2 cellular contexts compared by ENCODE assay signal in genomic region chr2:171160630-171161424, GRCh38.
A peak's percentile ranks its signal among the peaks of the same experiment; 100 is the strongest.
TF ChIP-seq lines count a peak whose summit lies in the region.

TSS of gene TLK1 (minus strand) at chr2:171160893. CDS start at chr2:171160428, 465 bp downstream.

TF ChIP-seq in A549, 52 proteins besides CTCF, POLR2A, EP300 and RAD21 (continued from another document):
- TF ChIP-seq ELK1 (IDR thresholded peaks at IDR 0.05; ENCODE audit: low read depth, low read length) (no peak), PBX3 (IDR thresholded peaks at IDR 0.05) (peak; percentile 35; the same call in 1 of the 2 replicates), JUN (IDR thresholded peaks at IDR 0.05) (peak; percentile 54 to 78; a peak in 3 of 5 replicates), POLR2AphosphoS2 (conservative IDR thresholded peaks at IDR 0.05; ENCODE audit: low read length) (no peak), CHD2 (IDR thresholded peaks at IDR 0.05; ENCODE audit: low read length, partially characterized antibody) (peak; percentile 69), HOXA7 (CRISPR knock-in tag; IDR thresholded peaks at IDR 0.05) (no peak), FOXS1 (CRISPR knock-in tag; IDR thresholded peaks at IDR 0.05) (no peak), BCL3 (IDR thresholded peaks at IDR 0.05) (peak; percentile 16; the same call in 1 of the 3 replicates), HOXB5 (CRISPR knock-in tag; IDR thresholded peaks at IDR 0.05) (no peak), FOSB (CRISPR knock-in tag; IDR thresholded peaks at IDR 0.05) (no peak), MYC (IDR thresholded peaks at IDR 0.05; ENCODE audit: borderline replicate concordance, low read length) (no peak)
- TF ChIP-seq, protein P1, sequence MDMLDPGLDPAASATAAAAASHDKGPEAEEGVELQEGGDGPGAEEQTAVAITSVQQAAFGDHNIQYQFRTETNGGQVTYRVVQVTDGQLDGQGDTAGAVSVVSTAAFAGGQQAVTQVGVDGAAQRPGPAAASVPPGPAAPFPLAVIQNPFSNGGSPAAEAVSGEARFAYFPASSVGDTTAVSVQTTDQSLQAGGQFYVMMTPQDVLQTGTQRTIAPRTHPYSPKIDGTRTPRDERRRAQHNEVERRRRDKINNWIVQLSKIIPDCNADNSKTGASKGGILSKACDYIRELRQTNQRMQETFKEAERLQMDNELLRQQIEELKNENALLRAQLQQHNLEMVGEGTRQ (IDR thresholded peaks at IDR 0.05) = no peak
TF ChIP-seq in A549: peak in this region for 7.

TF ChIP-seq in WTC11, 78 proteins besides CTCF, POLR2A, EP300 and RAD21 (continued from another document):
- TF ChIP-seq, protein P2, sequence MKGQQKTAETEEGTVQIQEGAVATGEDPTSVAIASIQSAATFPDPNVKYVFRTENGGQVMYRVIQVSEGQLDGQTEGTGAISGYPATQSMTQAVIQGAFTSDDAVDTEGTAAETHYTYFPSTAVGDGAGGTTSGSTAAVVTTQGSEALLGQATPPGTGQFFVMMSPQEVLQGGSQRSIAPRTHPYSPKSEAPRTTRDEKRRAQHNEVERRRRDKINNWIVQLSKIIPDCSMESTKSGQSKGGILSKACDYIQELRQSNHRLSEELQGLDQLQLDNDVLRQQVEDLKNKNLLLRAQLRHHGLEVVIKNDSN (CRISPR knock-in tag; IDR thresholded peaks at IDR 0.05) = no peak
- TF ChIP-seq ESRRA (CRISPR knock-in tag; IDR thresholded peaks at IDR 0.05; ENCODE audit: borderline replicate concordance) (0 out of 2 replicates have a peak, but pooled peaks have one; percentile 36), ZNF512 (CRISPR knock-in tag; IDR thresholded peaks at IDR 0.05; ENCODE audit: borderline replicate concordance) (no peak), FOXP1 (CRISPR knock-in tag; IDR thresholded peaks at IDR 0.05; ENCODE audit: borderline replicate concordance) (no peak; the same call in 1 of the 2 replicates), EMX1 (CRISPR knock-in tag; IDR thresholded peaks at IDR 0.05) (no peak), SMAD3 (CRISPR knock-in tag; IDR thresholded peaks at IDR 0.05; ENCODE audit: borderline replicate concordance) (0 out of 2 replicates have a peak, but pooled peaks have one; percentile 22), SP1 (CRISPR knock-in tag; conservative IDR thresholded peaks at IDR 0.05) (peak; percentile 31; the same call in 1 of the 2 replicates), TCF7 (CRISPR knock-in tag; IDR thresholded peaks at IDR 0.05; ENCODE audit: low read depth) (0 out of 2 replicates have a peak, but pooled peaks have one; percentile 12)
TF ChIP-seq in WTC11: peak in this region for 9.
